In the genomic region with DNA sequence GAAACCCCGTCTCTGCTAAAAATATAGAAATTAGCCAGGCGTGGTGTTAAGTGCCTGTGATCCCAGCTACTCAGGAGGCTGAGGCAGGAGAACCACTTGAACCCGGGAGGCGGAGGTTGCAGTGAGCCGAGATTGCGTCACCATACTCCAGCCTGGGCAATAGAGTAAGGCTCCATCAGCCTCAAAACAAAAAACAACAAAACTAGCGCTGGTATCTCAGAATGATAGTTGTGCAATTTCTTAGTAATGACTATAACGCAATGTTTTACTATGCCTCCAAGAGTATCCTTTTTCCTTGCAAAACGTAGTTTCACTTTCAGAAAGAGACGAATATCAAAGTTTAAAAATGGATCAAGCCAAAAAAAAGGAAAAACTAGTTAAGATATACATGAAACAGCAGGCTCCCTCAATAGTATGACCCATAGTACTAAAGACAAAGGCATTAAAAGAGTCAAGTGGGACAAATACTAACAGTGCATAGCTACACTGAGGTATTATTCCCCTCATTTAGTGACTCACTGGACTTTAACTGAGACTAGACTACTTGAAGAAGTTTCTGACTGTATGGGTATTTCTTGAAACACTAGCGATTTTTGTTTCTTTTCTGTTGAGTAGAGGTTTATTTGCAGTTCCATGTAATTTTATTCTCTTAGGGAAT, we compare ENCODE assay signal across 9 cellular contexts. TPM values are rescaled to one million over a fixed set of nuclear protein-coding genes. Genes with fewer than 3 reads are reported as not detected.
DNase-seq lines count a peak whose midpoint lies in the region; ATAC-seq, FAIRE-seq and TF ChIP-seq lines count a peak whose summit lies in the region.
"Had no signal": no experiment of that assay in that cellular context is flagged by ENCODE, and none has a peak within 500 bp of the region (broad histone marks: within the 10 kb centered on the region; RNA-seq: fewer than 3 reads in every experiment).

No MANE protein-coding gene starts in this region.

- H3K36me3 ChIP-seq in DND-41 (ENCODE audit: insufficient read depth, low read length), result no peaks in the 10 kb centered on the region

- intact Hi-C loops in sciatic nerve (cut with DNase I), result no loop called here

- H2AFZ ChIP-seq in DND-41 (ENCODE audit: low read depth, low read length), result peak overlapping the region; percentile 55; the same call in 1 of the 2 replicates

- no peaks in the 10 kb centered on the region for H3K79me2 ChIP-seq in DND-41 (ENCODE audit: insufficient read depth, low read length)

- H3K27ac ChIP-seq in DND-41 (ENCODE audit: low read length), result peak overlapping the region; percentile 58

- ATAC-seq in DND-41 (ENCODE audit: insufficient read depth, low read depth) (peak; percentile 41), sciatic nerve (peak; percentile 94), HG03457 (IDR thresholded peaks at IDR 0.05; ENCODE audit: unreplicated experiment) (no peak)

- no peak for TF ChIP-seq CTCF in DND-41 (IDR thresholded peaks at IDR 0.05; ENCODE audit: borderline replicate concordance, extremely low read depth, low read length, poor library complexity, severe bottlenecking)

- no peak overlapping the region for H3K4me3 ChIP-seq in DND-41 (ENCODE audit: low read depth in 1 of 2, low read length in 2 of 2)

- H3K9ac ChIP-seq in DND-41 (ENCODE audit: low read depth, low read length), result peak overlapping the region; percentile 10; the same call in 1 of the 2 replicates

- H3K4me2 ChIP-seq in DND-41 (ENCODE audit: insufficient read depth, low read length), result peak overlapping the region; percentile 32

- H3K4me1 ChIP-seq in DND-41 (ENCODE audit: insufficient read depth, low read length), result peaks cover 39% of the 10 kb centered on the region

- no peak for DNase-seq in DND-41
- DNase-seq in SKM-1 (lab: John Stamatoyannopoulos, UW; ENCODE audit: unreplicated experiment), result peak; percentile 23
- peak; percentile 84 for DNase-seq in fibroblast of peridontal ligament (ENCODE audit: extremely low read depth)
- no peak for DNase-seq in sciatic nerve (ENCODE audit: low spot score)
- no peak for DNase-seq in stimulated activated CD4-positive, alpha-beta T cell treated with anti-CD3 and anti-CD28 coated beads, Interleukin-1b, Interleukin-23, amount 100 ng/mL, for 48 hours
- DNase-seq in NCI-H146 (lab: John Stamatoyannopoulos, UW), result no peak
- DNase-seq in frontal cortex (ENCODE audit: low spot score in 2 of 2), result no peak

- no peaks in the 10 kb centered on the region for H4K20me1 ChIP-seq in DND-41 (ENCODE audit: insufficient read depth, low read length)

- FAIRE-seq in frontal cortex (lab: Jason Lieb, UNC), result no peak
- FAIRE-seq: GM18507 had no signal

- no peaks in the 10 kb centered on the region for H3K9me3 ChIP-seq in DND-41 (ENCODE audit: insufficient read depth, low read length, severe bottlenecking)

- H3K27me3 ChIP-seq in DND-41 (ENCODE audit: insufficient read depth, low read length, poor library complexity), result no peaks in the 10 kb centered on the region

RNA-seq across cellular contexts. Expression of a gene that starts 10.5 kb away (rescaled TPM):
- 704 TPM for total RNA-seq in sciatic nerve
- total RNA-seq in frontal cortex, result 99.5 TPM

Comparison
In these comparisons a context has a peak if more than half of its experiments do, and no peak if none do; other contexts are left out.
1. DNase-seq: peak in SKM-1 (single experiment) and fibroblast of peridontal ligament (single experiment); none in DND-41 (single experiment), sciatic nerve (single experiment), stimulated activated CD4-positive, alpha-beta T cell treated with anti-CD3 and anti-CD28 coated beads, Interleukin-1b, Interleukin-23, amount 100 ng/mL, for 48 hours (single experiment), NCI-H146 (single experiment) and frontal cortex (0 of 2).